15 cellular contexts compared by ENCODE assay signal in the genomic region with DNA sequence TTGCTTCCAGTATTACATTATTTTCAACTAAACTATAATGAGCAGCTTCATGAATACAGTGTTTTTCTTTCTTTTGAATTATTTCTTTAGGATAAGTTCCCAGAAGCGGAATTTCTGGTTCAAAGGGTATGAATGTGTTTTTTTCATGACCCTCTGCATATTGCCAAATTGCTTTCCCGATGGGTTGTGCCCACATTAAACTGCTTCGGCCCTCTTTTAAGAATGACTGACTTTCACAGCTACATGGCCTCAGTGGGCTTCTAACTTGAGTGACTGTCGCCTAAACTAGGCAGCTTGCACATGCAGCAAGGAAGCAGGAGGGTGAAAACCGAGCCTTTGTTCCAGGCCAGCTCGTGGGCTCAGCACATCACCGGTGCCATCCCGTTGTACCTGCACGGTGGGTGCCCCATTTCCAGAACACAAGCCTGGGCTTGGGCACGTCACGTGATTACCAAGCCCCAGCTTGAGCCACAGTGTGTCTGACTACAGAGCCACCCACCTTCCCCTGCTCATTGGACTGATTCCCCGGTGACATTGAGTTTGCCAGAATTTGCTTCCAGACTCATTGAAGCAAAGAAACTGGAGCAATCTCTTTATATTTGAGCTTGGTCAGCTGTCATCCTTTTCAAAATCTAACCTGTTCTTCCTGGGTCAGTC.
A peak's percentile ranks its signal among the peaks of the same experiment; 100 is the strongest.
DNase-seq lines count a peak whose midpoint lies in the region; ATAC-seq, FAIRE-seq and TF ChIP-seq lines count a peak whose summit lies in the region.
"Had no signal": no experiment of that assay in that cellular context is flagged by ENCODE, and none has a peak within 500 bp of the region (broad histone marks: within the 10 kb centered on the region; RNA-seq: fewer than 3 reads in every experiment).

No MANE protein-coding gene starts in this region.

- H3K4me3 ChIP-seq in HepG2 (replicated peaks in 1 of 3; ENCODE audit: insufficient read depth in 1 of 3, low read depth in 2 of 3, low read length in 3 of 3) = no peak overlapping the region
- no peak overlapping the region for H3K4me3 ChIP-seq in right lobe of liver
- no peak overlapping the region for H3K4me3 ChIP-seq in brain microvascular endothelial cell (ENCODE audit: low read depth, low read length)
- H3K4me3 ChIP-seq: neural progenitor cell, Peyer's patch, testis had no signal

- CTCF ChIA-PET in HepG2 (lab: Yijun Ruan, JAX; ENCODE audit: low intra/inter-chr PET ratio, low total read pairs) = no interaction called here

- H3K27me3 ChIP-seq in HepG2 (ENCODE audit: control insufficient read depth in 1 of 2, insufficient read depth in 2 of 2, low read length in 2 of 2) = no peaks in the 10 kb centered on the region
- no peaks in the 10 kb centered on the region for H3K27me3 ChIP-seq in right lobe of liver
- no peaks in the 10 kb centered on the region for H3K27me3 ChIP-seq in brain microvascular endothelial cell (replicated peaks)
- H3K27me3 ChIP-seq: neural progenitor cell, Peyer's patch, testis had no signal

- no peaks in the 10 kb centered on the region for H4K20me1 ChIP-seq in HepG2 (ENCODE audit: insufficient read depth, low read length)

- H3K4me1 ChIP-seq in HepG2 (ENCODE audit: insufficient read depth, low read length) = peaks cover 17% of the 10 kb centered on the region
- peaks cover 0 to 1% (median 0%) of the 10 kb centered on the region in 4 donors for H3K4me1 ChIP-seq in right lobe of liver
- H3K4me1 ChIP-seq: neural progenitor cell, Peyer's patch had no signal

- no peak overlapping the region for H2AFZ ChIP-seq in HepG2 (ENCODE audit: low read length)
- H2AFZ ChIP-seq: neural progenitor cell had no signal

- H3K27ac ChIP-seq in HepG2 (ENCODE audit: extremely low read length, insufficient read depth, low read length) (no peak overlapping the region), right lobe of liver (no peak overlapping the region), brain microvascular endothelial cell (peak overlapping the region; percentile 10)
- H3K27ac ChIP-seq: neural progenitor cell, Peyer's patch had no signal

- intact Hi-C loops in HepG2 (cut with micrococcal nuclease; ENCODE audit: unreplicated experiment) (no loop called here), right lobe of liver (cut with DNase I) (no loop called here)

- no peak overlapping the region for H3K4me2 ChIP-seq in HepG2 (ENCODE audit: low read depth, low read length)
- H3K4me2 ChIP-seq: neural progenitor cell had no signal

- TF ChIP-seq CTCF in HepG2 (CRISPR knock-in tag; IDR thresholded peaks at IDR 0.05) (no peak), right lobe of liver (IDR thresholded peaks at IDR 0.05) (no peak), brain microvascular endothelial cell (IDR thresholded peaks at IDR 0.05; ENCODE audit: low read depth, low read length, missing control alignments) (no peak)

- WGBS in HepG2 (ENCODE audit: low lambda C conversion rate) = 93% methylated on average over 12 of the region's 12 CpGs
- 93% methylated on average over 3 of the region's 12 CpGs for WGBS in right lobe of liver (ENCODE audit: insufficient coverage, low coverage, low lambda C conversion rate, missing lambda C conversion rate)

- TF ChIP-seq EP300 in HepG2 (IDR thresholded peaks at IDR 0.05; ENCODE audit: low read depth in 2 of 2, low read length in 2 of 2) (no peak), HepG2 (CRISPR knock-in tag; IDR thresholded peaks at IDR 0.05; ENCODE audit: borderline replicate concordance) (no peak)

- DNase-seq in HepG2 (ENCODE audit: low spot score) (no peak), right lobe of liver (no peak), brain microvascular endothelial cell (no peak), mesenteric fat pad (ENCODE audit: low spot score) (peak; percentile 86), Kasumi-1 (lab: John Stamatoyannopoulos, UW) (no peak), RCC 7860 (ENCODE audit: low spot score) (no peak)
- DNase-seq: activated naive CD4-positive, alpha-beta T cell treated with anti-CD3 and anti-CD28 coated beads, Interleukin-2, amount 10 ng/mL, durations not matched to agents 7 days and 5 days; cortex of kidney; NCI-H345; T-helper 17 cell had no signal

- no peak for TF ChIP-seq RAD21 in HepG2 (CRISPR knock-in tag; IDR thresholded peaks at IDR 0.05)

- FAIRE-seq in HepG2 (lab: Jason Lieb, UNC) (no peak), RCC 7860 (lab: Jason Lieb, UNC) (no peak)

- H3K79me2 ChIP-seq in HepG2 (ENCODE audit: insufficient read depth, low read length) = no peaks in the 10 kb centered on the region

- in situ Hi-C loops in HepG2 (cut with HindIII; ENCODE audit: extremely low pct_ligation_motif_present, low pct_unique_long_range_greater_than_20kb) = no loop called here
- in situ Hi-C loops in brain microvascular endothelial cell (cut with HindIII; ENCODE audit: low pct_ligation_motif_present, low sequenced_read_pairs) = no loop called here

- H3K36me3 ChIP-seq in HepG2 (replicated peaks in 1 of 2; ENCODE audit: control insufficient read depth in 1 of 2, insufficient read depth in 2 of 2, low read length in 2 of 2) = no peaks in the 10 kb centered on the region; a peak in 2 of 5 replicates
- peaks cover 0 to 13% (median 0%) of the 10 kb centered on the region in 4 donors for H3K36me3 ChIP-seq in right lobe of liver
- peaks cover 3% of the 10 kb centered on the region for H3K36me3 ChIP-seq in brain microvascular endothelial cell (replicated peaks)
- H3K36me3 ChIP-seq: neural progenitor cell had no signal

- ATAC-seq in HepG2 = no peak
- no peak for ATAC-seq in right lobe of liver
- ATAC-seq in HG03196 (IDR thresholded peaks at IDR 0.05; ENCODE audit: unreplicated experiment) = no peak
- no peak for ATAC-seq in GM19467 (IDR thresholded peaks at IDR 0.05; ENCODE audit: unreplicated experiment)
- ATAC-seq: T-helper 17 cell had no signal

- no TSS peak for BruUV-seq in HepG2 (replicated peaks; lab: Mats Ljungman, UMichigan)

- H3K9me3 ChIP-seq in HepG2 (ENCODE audit: low read length) = no peaks in the 10 kb centered on the region
- H3K9me3 ChIP-seq in right lobe of liver = no peaks in the 10 kb centered on the region
- H3K9me3 ChIP-seq: Peyer's patch, testis had no signal

- POLR2A ChIA-PET in HepG2 (lab: Yijun Ruan, JAX) = no interaction called here

- TF ChIP-seq POLR2A in HepG2 (IDR thresholded peaks at IDR 0.05; ENCODE audit: insufficient read depth in 1 of 2, low read depth in 2 of 2, low read length in 2 of 2) (no peak), right lobe of liver (IDR thresholded peaks at IDR 0.05) (no peak)

- H3K9ac ChIP-seq in HepG2 (ENCODE audit: insufficient read depth, low read depth, low read length) = no peak overlapping the region
- H3K9ac ChIP-seq: neural progenitor cell had no signal

TF ChIP-seq in HepG2, 621 proteins besides CTCF, POLR2A, EP300 and RAD21:
- TF ChIP-seq ZNF850 (CRISPR knock-in tag; conservative IDR thresholded peaks at IDR 0.05) (no peak), ZNF768 (CRISPR knock-in tag; IDR thresholded peaks at IDR 0.05) (peak; percentile 40; the same call in 1 of the 2 replicates), NONO (IDR thresholded peaks at IDR 0.05) (no peak), NONO (CRISPR knock-in tag; conservative IDR thresholded peaks at IDR 0.05) (0 out of 2 replicates have a peak, but pooled peaks have one; percentile 17), NFE2 (CRISPR knock-in tag; IDR thresholded peaks at IDR 0.05) (no peak), NRL (CRISPR knock-in tag; IDR thresholded peaks at IDR 0.05; ENCODE audit: borderline replicate concordance) (0 out of 2 replicates have a peak, but pooled peaks have one; percentile 39)
